Comparison of ENCODE assay signal across 17 cellular contexts in genomic region chr2:239857591-239857990, GRCh38.
DNase-seq lines count a peak whose midpoint lies in the region; ATAC-seq and TF ChIP-seq lines count a peak whose summit lies in the region.
"Had no signal": no experiment of that assay in that cellular context is flagged by ENCODE, and none has a peak within 500 bp of the region (broad histone marks: within the 10 kb centered on the region; RNA-seq: fewer than 3 reads in every experiment).

No MANE protein-coding gene starts in this region.

- no peaks in the 10 kb centered on the region for H3K4me1 ChIP-seq in endodermal cell (ENCODE audit: control insufficient read depth, insufficient read depth, low read length)
- peaks cover 11% of the 10 kb centered on the region for H3K4me1 ChIP-seq in CD4-positive, alpha-beta memory T cell (ENCODE audit: insufficient read depth, low read length)
- H3K4me1 ChIP-seq: BE2C, Caco-2 had no signal

- H3K27ac ChIP-seq in WERI-Rb-1 (peak overlapping the region; percentile 67), endodermal cell (ENCODE audit: low read depth, low read length) (peak overlapping the region; percentile 96)
- no peak overlapping the region for H3K27ac ChIP-seq in CD4-positive, alpha-beta memory T cell (ENCODE audit: low read depth, low read length)
- H3K27ac ChIP-seq: A549, C4-2B had no signal

- H3K36me3 Mint-ChIP-seq in endodermal cell (ENCODE audit: low read depth) (no peaks in the 10 kb centered on the region), neural crest cell (ENCODE audit: low read depth) (peaks cover 4% of the 10 kb centered on the region), type B pancreatic cell (no peaks in the 10 kb centered on the region), T-helper 17 cell (ENCODE audit: low read depth) (peaks cover 2% of the 10 kb centered on the region)
- H3K36me3 Mint-ChIP-seq in CD4-positive, alpha-beta memory T cell: no peaks in the 10 kb centered on the region
- H3K36me3 Mint-ChIP-seq: CD8-positive, alpha-beta T cell; IgD-negative memory B cell had no signal

- ATAC-seq in T-helper 17 cell (no peak), GM21367 (IDR thresholded peaks at IDR 0.05; ENCODE audit: unreplicated experiment) (no peak)
- ATAC-seq: A549; CD8-positive, alpha-beta T cell; GM23338 had no signal

- WGBS in endodermal cell (ENCODE audit: insufficient coverage in 1 of 2, insufficient read length in 1 of 2), 2 experiments: 93 to 100% methylated on average over 1 of the region's 1 CpG

- H3K4me1 Mint-ChIP-seq in endodermal cell (peaks cover 4% of the 10 kb centered on the region), neural crest cell (peaks cover 46% of the 10 kb centered on the region), type B pancreatic cell (ENCODE audit: unreplicated experiment) (peaks cover 7% of the 10 kb centered on the region), T-helper 17 cell (peaks cover 16% of the 10 kb centered on the region)
- H3K4me1 Mint-ChIP-seq in CD4-positive, alpha-beta memory T cell: peaks cover 13 to 22% (median 21%) of the 10 kb centered on the region in 4 donors

- intact Hi-C loops in CD4-positive, alpha-beta memory T cell (cut with micrococcal nuclease): no loop called here

- H3K4me3 ChIP-seq in WERI-Rb-1 (ENCODE audit: low read depth, low read length) (no peak overlapping the region), endodermal cell (ENCODE audit: low read length) (no peak overlapping the region)
- H3K4me3 ChIP-seq in CD4-positive, alpha-beta memory T cell (ENCODE audit: low read length in 2 of 2): no peak overlapping the region
- H3K4me3 ChIP-seq: A549, GM23338 had no signal

- H3K4me3 Mint-ChIP-seq in endodermal cell (no peak overlapping the region), neural crest cell (no peak overlapping the region), type B pancreatic cell (no peak overlapping the region), T-helper 17 cell (no peak overlapping the region)
- no peak overlapping the region for H3K4me3 Mint-ChIP-seq in CD4-positive, alpha-beta memory T cell
- H3K4me3 Mint-ChIP-seq: CD8-positive, alpha-beta T cell; GM23338; IgD-negative memory B cell had no signal

- H3K27ac Mint-ChIP-seq in endodermal cell (no peak overlapping the region), neural crest cell (ENCODE audit: unreplicated experiment) (peak overlapping the region; percentile 79), type B pancreatic cell (no peak overlapping the region), T-helper 17 cell (no peak overlapping the region)
- no peak overlapping the region for H3K27ac Mint-ChIP-seq in CD4-positive, alpha-beta memory T cell
- H3K27ac Mint-ChIP-seq: CD8-positive, alpha-beta T cell; GM23338 had no signal

- CTCF ChIA-PET in CD4-positive, alpha-beta memory T cell (lab: Charles Lee; ENCODE audit: partially characterized antibody): no interaction called here

- H3K36me3 ChIP-seq in WERI-Rb-1: no peaks in the 10 kb centered on the region
- H3K36me3 ChIP-seq in endodermal cell (ENCODE audit: control insufficient read depth, insufficient read depth, low read length): no peaks in the 10 kb centered on the region
- no peaks in the 10 kb centered on the region for H3K36me3 ChIP-seq in CD4-positive, alpha-beta memory T cell (ENCODE audit: insufficient read depth, low read length)
- H3K36me3 ChIP-seq: BE2C had no signal

- TF ChIP-seq CTCF in WERI-Rb-1 (IDR thresholded peaks at IDR 0.05; ENCODE audit: low read depth, low read length) (no peak), endodermal cell (conservative IDR thresholded peaks at IDR 0.05) (no peak), neural crest cell (conservative IDR thresholded peaks at IDR 0.05) (no peak), type B pancreatic cell (conservative IDR thresholded peaks at IDR 0.05) (no peak)

- H3K27me3 ChIP-seq in WERI-Rb-1 (ENCODE audit: insufficient read depth, low read depth, severe bottlenecking) (no peaks in the 10 kb centered on the region), endodermal cell (ENCODE audit: control insufficient read depth, insufficient read depth, low read length, poor library complexity, severe bottlenecking) (peaks cover 85% of the 10 kb centered on the region)
- H3K27me3 ChIP-seq in CD4-positive, alpha-beta memory T cell (ENCODE audit: insufficient read depth, low read length): no peaks in the 10 kb centered on the region

- H3K9me3 Mint-ChIP-seq in endodermal cell: peaks cover 9% of the 10 kb centered on the region
- peaks cover 9% of the 10 kb centered on the region for H3K9me3 Mint-ChIP-seq in neural crest cell
- H3K9me3 Mint-ChIP-seq in type B pancreatic cell: no peaks in the 10 kb centered on the region
- peaks cover 0 to under 1% (median 0%) of the 10 kb centered on the region in 8 donors for H3K9me3 Mint-ChIP-seq in CD4-positive, alpha-beta memory T cell
- H3K9me3 Mint-ChIP-seq: CD8-positive, alpha-beta T cell; IgD-negative memory B cell had no signal

- peaks cover 2% of the 10 kb centered on the region for H3K9me3 ChIP-seq in WERI-Rb-1 (ENCODE audit: severe bottlenecking)
- H3K9me3 ChIP-seq in endodermal cell (ENCODE audit: control insufficient read depth, low read length): no peaks in the 10 kb centered on the region
- no peaks in the 10 kb centered on the region for H3K9me3 ChIP-seq in CD4-positive, alpha-beta memory T cell (ENCODE audit: control insufficient read depth in 1 of 2, low read length in 2 of 2)
- H3K9me3 ChIP-seq in T-helper 17 cell (ENCODE audit: control insufficient read depth, low read length, poor library complexity, severe bottlenecking): no peaks in the 10 kb centered on the region
- H3K9me3 ChIP-seq: BE2C, Caco-2 had no signal

- H3K27me3 Mint-ChIP-seq in endodermal cell (ENCODE audit: insufficient read depth) (peaks cover 78% of the 10 kb centered on the region), neural crest cell (ENCODE audit: low read depth) (no peaks in the 10 kb centered on the region), type B pancreatic cell (peaks cover 17% of the 10 kb centered on the region), T-helper 17 cell (peaks cover 16% of the 10 kb centered on the region)
- H3K27me3 Mint-ChIP-seq in CD4-positive, alpha-beta memory T cell: peaks cover 4 to 5% of the 10 kb centered on the region in 2 donors

- H3K9ac ChIP-seq in endodermal cell (ENCODE audit: extremely low read depth, low read length, poor library complexity, severe bottlenecking): no peak overlapping the region

- POLR2A ChIA-PET in CD4-positive, alpha-beta memory T cell (lab: Charles Lee; ENCODE audit: partially characterized antibody): no interaction called here

- DNase-seq in WERI-Rb-1: no peak
- no peak for DNase-seq in endodermal cell
- no peak for DNase-seq in neural crest cell (ENCODE audit: low read depth, low spot score)
- DNase-seq in type B pancreatic cell (ENCODE audit: extremely low spot score, unreplicated experiment): peak; percentile 32
- DNase-seq in CD4-positive, alpha-beta memory T cell: no peak
- no peak for DNase-seq in T-helper 17 cell
- DNase-seq: BE2C, Caco-2, DND-41, GDM1, H7 had no signal
